16 cellular contexts compared by ENCODE assay signal in genomic region chr16:17224350-17224749, GRCh38.
DNase-seq lines count a peak whose midpoint lies in the region; ATAC-seq, FAIRE-seq and TF ChIP-seq lines count a peak whose summit lies in the region.
"Had no signal": no experiment of that assay in that cellular context is flagged by ENCODE, and none has a peak within 500 bp of the region (broad histone marks: within the 10 kb centered on the region; RNA-seq: fewer than 3 reads in every experiment).

No MANE protein-coding gene starts in this region.

- no peak for TF ChIP-seq CTCF in body of pancreas (IDR thresholded peaks at IDR 0.05)
- TF ChIP-seq CTCF in pancreas (IDR thresholded peaks at IDR 0.05) = no peak
- no peak for TF ChIP-seq CTCF in dorsolateral prefrontal cortex (IDR thresholded peaks at IDR 0.05 in 54 of 56, conservative IDR thresholded peaks at IDR 0.05 in 2 of 56; ENCODE audit: low read depth in 1 of 56, partially characterized antibody in 56 of 56)

- H3K9ac ChIP-seq in BLaER1 = no peak overlapping the region; the same call in 1 of the 2 replicates
- no peak overlapping the region for H3K9ac ChIP-seq in GM23248

- H3K36me3 ChIP-seq in BLaER1 = peaks cover 51% of the 10 kb centered on the region
- no peaks in the 10 kb centered on the region for H3K36me3 ChIP-seq in GM23248 (ENCODE audit: low read depth)
- H3K36me3 ChIP-seq in body of pancreas (replicated peaks in 1 of 2; ENCODE audit: insufficient read depth in 1 of 2, low read depth in 2 of 2) = no peaks in the 10 kb centered on the region
- no peaks in the 10 kb centered on the region for H3K36me3 ChIP-seq in pancreas
- H3K36me3 ChIP-seq: ascending aorta had no signal

- no peak for ATAC-seq in body of pancreas
- ATAC-seq in pancreas = no peak

- H4K20me1 ChIP-seq in BLaER1 (peaks cover 72% of the 10 kb centered on the region; the same call in 1 of the 2 replicates), GM23248 (ENCODE audit: insufficient read depth) (peaks cover 13% of the 10 kb centered on the region)

- intact Hi-C loops in body of pancreas (cut with DNase I) (no loop called here), pancreas (cut with DNase I) (no loop called here), dorsolateral prefrontal cortex (cut with DNase I) (no loop called here)

- no peak for FAIRE-seq in pancreas (lab: Jason Lieb, UNC)
- FAIRE-seq: endometrium, kidney, small intestine had no signal

- 95 to 97% methylated on average over 5 of the region's 5 CpGs for WGBS in GM23248 (ENCODE audit: low coverage in 1 of 2, low lambda C conversion rate in 2 of 2, missing lambda C conversion rate in 2 of 2), 2 experiments
- WGBS in body of pancreas, 2 donors = 56 to 74% methylated on average over 5 of the region's 5 CpGs
- 68% methylated on average over 5 of the region's 5 CpGs for WGBS in pancreas, 2 donors

- H3K27ac ChIP-seq in BLaER1 (peak overlapping the region; percentile 69), GM23248 (no peak overlapping the region), body of pancreas (peak overlapping the region; percentile 47 to 84 (median 68)), pancreas (peak overlapping the region in 3 of 4 donors; percentile 16 to 79 (median 71)), dorsolateral prefrontal cortex (peak overlapping the region in 2 of 59 donors; percentile 12 to 34)

- DNase-seq in GM23248 = no peak
- no peak for DNase-seq in body of pancreas
- no peak for DNase-seq in pancreas
- no peak for DNase-seq in GOT3 (lab: John Stamatoyannopoulos, UW)
- DNase-seq in activated naive CD4-positive, alpha-beta T cell (lab: John Stamatoyannopoulos, UW) = no peak
- no peak for DNase-seq in hippocampal formation (lab: John Stamatoyannopoulos, UW)
- DNase-seq in dorsolateral prefrontal cortex = no peak
- DNase-seq: activated CD4-positive, alpha-beta T cell treated with anti-CD3 and anti-CD28 coated beads, Interleukin-2, amount 50 U/mL, for 4 hours; activated naive CD4-positive, alpha-beta T cell treated with Interleukin-2 at 50 U/mL for 16 hours; activated T-cell treated with anti-CD3 and anti-CD28 coated beads, Interleukin-2, amount 50 U/mL, for 1 hour; stimulated activated CD4-positive, alpha-beta T cell treated with anti-CD3 and anti-CD28 coated beads, Interleukin-2, amount 100 ng/mL, for 48 hours had no signal

- peaks cover 77% of the 10 kb centered on the region for H3K79me2 ChIP-seq in GM23248 (ENCODE audit: insufficient read depth)

- H3K4me1 ChIP-seq in BLaER1 = peaks cover 65% of the 10 kb centered on the region
- peaks cover 19% of the 10 kb centered on the region for H3K4me1 ChIP-seq in GM23248 (ENCODE audit: insufficient read depth)
- H3K4me1 ChIP-seq in body of pancreas = peaks cover 41% of the 10 kb centered on the region
- peaks cover 15 to 25% (median 24%) of the 10 kb centered on the region in 3 donors for H3K4me1 ChIP-seq in pancreas

- H3K9me3 ChIP-seq in BLaER1 (no peaks in the 10 kb centered on the region), GM23248 (ENCODE audit: low read depth) (no peaks in the 10 kb centered on the region), body of pancreas (no peaks in the 10 kb centered on the region), pancreas (no peaks in the 10 kb centered on the region)
- H3K9me3 ChIP-seq: ascending aorta had no signal

- H3F3A ChIP-seq in GM23248 (ENCODE audit: insufficient read depth) = peaks cover 30% of the 10 kb centered on the region

- H2AFZ ChIP-seq in GM23248 = no peak overlapping the region

- H3K4me3 ChIP-seq in BLaER1 (no peak overlapping the region), GM23248 (no peak overlapping the region), body of pancreas (no peak overlapping the region), pancreas (no peak overlapping the region), dorsolateral prefrontal cortex (no peak overlapping the region)
- H3K4me3 ChIP-seq: ascending aorta had no signal

- no peak for TF ChIP-seq POLR2A in body of pancreas (IDR thresholded peaks at IDR 0.05)

- H3K9me2 ChIP-seq in GM23248 (ENCODE audit: insufficient read depth) = no peaks in the 10 kb centered on the region

- in situ Hi-C loops in GM23248 (cut with MboI) = no loop called here

- H3K4me2 ChIP-seq in BLaER1 = peak overlapping the region; percentile 72
- peak overlapping the region; percentile 60 for H3K4me2 ChIP-seq in GM23248 (ENCODE audit: unreplicated experiment)

- H3K27me3 ChIP-seq in BLaER1 (no peaks in the 10 kb centered on the region), GM23248 (replicated peaks; ENCODE audit: insufficient read depth) (no peaks in the 10 kb centered on the region), body of pancreas (no peaks in the 10 kb centered on the region), pancreas (no peaks in the 10 kb centered on the region), dorsolateral prefrontal cortex (no peaks in the 10 kb centered on the region)
- H3K27me3 ChIP-seq: ascending aorta had no signal
